13 cellular contexts compared by ENCODE assay signal in the genomic region with DNA sequence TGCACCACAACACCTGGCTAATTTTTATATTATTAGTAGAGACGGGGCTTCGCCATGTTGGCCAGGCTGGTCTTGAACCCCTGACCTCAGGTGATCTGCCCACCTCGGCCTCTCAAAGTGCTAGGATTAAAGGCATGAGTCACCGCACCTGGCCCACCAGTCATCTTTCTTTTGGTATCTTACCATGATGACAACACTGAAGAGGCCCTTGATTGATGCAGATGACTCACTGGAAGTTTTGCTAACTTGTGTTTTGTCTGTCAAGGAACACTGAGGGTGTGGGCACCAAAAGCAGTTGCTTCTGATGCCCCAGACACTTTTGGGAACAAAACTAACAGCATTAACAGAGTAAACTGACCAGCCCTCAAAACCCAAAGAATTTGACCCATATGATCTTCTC.
DNase-seq lines count a peak whose midpoint lies in the region; ATAC-seq and TF ChIP-seq lines count a peak whose summit lies in the region.
"Had no signal": no experiment of that assay in that cellular context is flagged by ENCODE, and none has a peak within 500 bp of the region (broad histone marks: within the 10 kb centered on the region; RNA-seq: fewer than 3 reads in every experiment).

No MANE protein-coding gene starts in this region.

- H3K27me3 Mint-ChIP-seq in CD14-positive monocyte (ENCODE audit: low read depth in 3 of 3), result no peaks in the 10 kb centered on the region
- H3K27me3 Mint-ChIP-seq in naive thymus-derived CD4-positive, alpha-beta T cell, result no peaks in the 10 kb centered on the region
- H3K27me3 Mint-ChIP-seq: naive B cell had no signal

- H3K36me3 ChIP-seq in naive thymus-derived CD4-positive, alpha-beta T cell (ENCODE audit: control insufficient read depth in 2 of 3, insufficient read depth in 3 of 3, low read length in 3 of 3), result no peaks in the 10 kb centered on the region
- H3K36me3 ChIP-seq in right atrium auricular region, result no peaks in the 10 kb centered on the region
- H3K36me3 ChIP-seq: tibial artery had no signal

- peaks cover 76% of the 10 kb centered on the region for H3K4me1 Mint-ChIP-seq in CD14-positive monocyte
- H3K4me1 Mint-ChIP-seq in naive thymus-derived CD4-positive, alpha-beta T cell, result peaks cover 15 to 50% (median 30%) of the 10 kb centered on the region in 7 donors

- H3K4me3 ChIP-seq in naive thymus-derived CD4-positive, alpha-beta T cell (ENCODE audit: low read length), result no peak overlapping the region
- H3K4me3 ChIP-seq in right atrium auricular region, result no peak overlapping the region
- H3K4me3 ChIP-seq: tibial artery had no signal

- no peak overlapping the region for H3K27ac ChIP-seq in naive thymus-derived CD4-positive, alpha-beta T cell (ENCODE audit: low read depth, low read length)
- H3K27ac ChIP-seq in right atrium auricular region, result peak overlapping the region in 1 of 2 donors; percentile 47
- H3K27ac ChIP-seq: tibial artery had no signal

- peak; percentile 36 for ATAC-seq in naive thymus-derived CD4-positive, alpha-beta T cell
- ATAC-seq in GM21528 (IDR thresholded peaks at IDR 0.05; ENCODE audit: low FRiP score, unreplicated experiment) (no peak), GM21360 (IDR thresholded peaks at IDR 0.05; ENCODE audit: unreplicated experiment) (no peak)

- no peaks in the 10 kb centered on the region for H3K4me1 ChIP-seq in naive thymus-derived CD4-positive, alpha-beta T cell (ENCODE audit: control insufficient read depth in 2 of 2, insufficient read depth in 2 of 2, low read length in 2 of 2)
- H3K4me1 ChIP-seq in right atrium auricular region, result peaks cover 0 to 33% of the 10 kb centered on the region in 2 donors

- H3K27ac Mint-ChIP-seq in CD14-positive monocyte, result peak overlapping the region; percentile 85 to 95 (median 85)
- H3K27ac Mint-ChIP-seq in naive thymus-derived CD4-positive, alpha-beta T cell, result peak overlapping the region in 1 of 9 donors; percentile 25

- peak; percentile 58 for DNase-seq in CD14-positive monocyte (ENCODE audit: low spot score)
- DNase-seq in HPDE6-E6E7 (ENCODE audit: extremely low spot score), result peak; percentile 69
- peak; percentile 44 for DNase-seq in activated naive CD4-positive, alpha-beta T cell treated with anti-CD3 and anti-CD28 coated beads, Interleukin-2, amount 50 U/mL, for 16 hours
- DNase-seq in naive thymus-derived CD4-positive, alpha-beta T cell, result no peak
- DNase-seq in right atrium auricular region (ENCODE audit: low spot score), result no peak
- no peak for DNase-seq in NCI-H2029 treated with DMSO at 0.1 percent for 48 hours (lab: John Stamatoyannopoulos, UW)
- DNase-seq: DMS153, KG1, naive B cell, NCI-H69, tibial artery had no signal

- peaks cover 0 to 9% of the 10 kb centered on the region in 2 donors for H3K36me3 Mint-ChIP-seq in CD14-positive monocyte
- H3K36me3 Mint-ChIP-seq in naive thymus-derived CD4-positive, alpha-beta T cell, result peaks cover under 1 to 13% (median 3%) of the 10 kb centered on the region in 5 donors
- H3K36me3 Mint-ChIP-seq: naive B cell had no signal

- POLR2A ChIA-PET in naive thymus-derived CD4-positive, alpha-beta T cell (lab: Charles Lee), result interaction anchor here (0.6 kb wide), 1 partner anchor 14 kb away, joined by 3 read pairs; no protein-coding TSS in a partner anchor

- no peak overlapping the region for H3K4me3 Mint-ChIP-seq in CD14-positive monocyte
- no peak overlapping the region for H3K4me3 Mint-ChIP-seq in naive thymus-derived CD4-positive, alpha-beta T cell
- H3K4me3 Mint-ChIP-seq: naive B cell had no signal

- H3K9me3 Mint-ChIP-seq in CD14-positive monocyte, result peaks cover 0 to 2% (median 0%) of the 10 kb centered on the region in 7 donors
- H3K9me3 Mint-ChIP-seq in naive thymus-derived CD4-positive, alpha-beta T cell, result no peaks in the 10 kb centered on the region
- H3K9me3 Mint-ChIP-seq: naive B cell had no signal

- TF ChIP-seq CTCF in CD14-positive monocyte (IDR thresholded peaks at IDR 0.05) (no peak), right atrium auricular region (IDR thresholded peaks at IDR 0.05) (no peak)

- H3K9me3 ChIP-seq in naive thymus-derived CD4-positive, alpha-beta T cell (ENCODE audit: control insufficient read depth in 2 of 3, low read length in 3 of 3), result no peaks in the 10 kb centered on the region
- H3K9me3 ChIP-seq in right atrium auricular region, result no peaks in the 10 kb centered on the region
- H3K9me3 ChIP-seq: tibial artery had no signal

- no peaks in the 10 kb centered on the region for H3K27me3 ChIP-seq in naive thymus-derived CD4-positive, alpha-beta T cell (ENCODE audit: control insufficient read depth in 2 of 2, insufficient read depth in 2 of 2, low read length in 2 of 2)
- no peaks in the 10 kb centered on the region for H3K27me3 ChIP-seq in right atrium auricular region
- H3K27me3 ChIP-seq: tibial artery had no signal

- CTCF ChIA-PET in naive thymus-derived CD4-positive, alpha-beta T cell (lab: Charles Lee), result no interaction called here

- intact Hi-C loops in CD14-positive monocyte (cut with micrococcal nuclease), result loop anchor here in 1 of 2 donors (10.0 kb wide), 1 partner anchor 124 kb away; a partner anchor contains a TSS
- intact Hi-C loops in naive thymus-derived CD4-positive, alpha-beta T cell (cut with micrococcal nuclease), result no loop called here

Comparison
In these comparisons a context has a peak if more than half of its experiments do, and no peak if none do; other contexts are left out.
1. DNase-seq: peak in CD14-positive monocyte (single experiment), HPDE6-E6E7 (single experiment) and activated naive CD4-positive, alpha-beta T cell treated with anti-CD3 and anti-CD28 coated beads, Interleukin-2, amount 50 U/mL, for 16 hours (single experiment); none in naive thymus-derived CD4-positive, alpha-beta T cell (0 of 9), right atrium auricular region (single experiment) and NCI-H2029 treated with DMSO at 0.1 percent for 48 hours (single experiment).